ENCODE assay signal across 9 cellular contexts in the genomic region with DNA sequence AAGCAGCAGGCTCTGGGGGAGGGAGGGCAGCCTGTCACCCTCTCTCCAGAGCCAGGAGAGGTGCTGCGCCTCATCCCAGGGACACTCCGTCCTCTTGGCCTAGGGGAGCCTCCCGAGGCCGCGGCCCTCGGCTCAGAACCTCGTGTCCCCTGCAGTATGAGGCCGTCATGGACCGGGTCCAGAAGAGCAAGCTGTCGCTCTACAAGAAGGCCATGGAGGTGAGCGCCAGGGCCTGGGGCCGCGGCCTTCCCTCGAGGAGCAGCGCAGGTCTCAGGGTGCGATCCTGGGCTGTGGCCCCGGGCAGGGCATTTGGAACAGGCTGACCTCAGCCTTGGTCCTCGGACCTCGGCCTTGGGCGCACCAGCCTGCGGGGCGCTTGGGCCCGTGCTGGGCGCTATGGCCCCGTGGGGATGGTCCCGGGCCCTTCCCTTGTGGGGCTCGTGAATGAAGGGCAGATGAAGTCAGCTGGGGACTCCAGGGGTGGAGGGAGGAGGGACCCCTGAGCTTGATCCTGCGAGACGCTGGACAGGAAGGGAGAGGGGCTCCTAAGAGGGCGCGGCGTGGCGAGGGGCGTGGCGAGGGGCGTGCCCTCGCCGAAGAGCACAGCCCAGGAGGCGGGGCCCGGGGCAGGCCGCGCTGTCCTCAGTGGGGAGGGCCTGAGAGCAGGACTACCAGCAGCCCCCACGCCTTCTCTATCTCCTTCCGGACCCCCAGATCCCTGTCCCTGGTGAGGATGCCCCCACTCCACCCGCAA. TPM values are rescaled to one million over a fixed set of nuclear protein-coding genes. Genes with fewer than 3 reads are reported as not detected.
A peak's percentile ranks its signal among the peaks of the same experiment; 100 is the strongest.
DNase-seq lines count a peak whose midpoint lies in the region; FAIRE-seq and TF ChIP-seq lines count a peak whose summit lies in the region.
"Had no signal": no experiment of that assay in that cellular context is flagged by ENCODE, and none has a peak within 500 bp of the region (broad histone marks: within the 10 kb centered on the region; RNA-seq: fewer than 3 reads in every experiment).

No MANE protein-coding gene starts in this region.

- H3K9me3 Mint-ChIP-seq in H9 = no peaks in the 10 kb centered on the region
- no peaks in the 10 kb centered on the region for H3K9me3 Mint-ChIP-seq in T-helper 2 cell treated with Interferon-gamma antibody and Interleukin-4, amounts not matched to agents 5 μg/mL and 100 μg/mL, for 36 hours

- H3K27ac ChIP-seq in H9 (ENCODE audit: insufficient read length, low read depth, low read length) (no peak overlapping the region), kidney (ENCODE audit: low read depth in 2 of 2, low read length in 2 of 2) (no peak overlapping the region), spleen (peak overlapping the region in 6 of 8 donors; percentile 55 to 78 (median 70))

- no peak overlapping the region for H2BK12ac ChIP-seq in H9 (ENCODE audit: insufficient read length, low read depth, low read length)

- no peak overlapping the region for H2AK5ac ChIP-seq in H9 (ENCODE audit: insufficient read length, low read length)

- peak overlapping the region; percentile 23 for H3K4me2 ChIP-seq in H9 (ENCODE audit: insufficient read depth, insufficient read length, low read length)

- no peak overlapping the region for H3K18ac ChIP-seq in H9 (ENCODE audit: insufficient read length, low read depth, low read length)

- no peak overlapping the region for H3K27ac Mint-ChIP-seq in H9
- H3K27ac Mint-ChIP-seq in T-helper 2 cell treated with Interferon-gamma antibody and Interleukin-4, amounts not matched to agents 5 μg/mL and 100 μg/mL, for 36 hours = no peak overlapping the region

- no peaks in the 10 kb centered on the region for H3K79me1 ChIP-seq in H9 (ENCODE audit: insufficient read depth, low read depth, low read length, poor library complexity, severe bottlenecking)

- H4K20me1 ChIP-seq in H9 (ENCODE audit: control insufficient read depth, insufficient read depth, insufficient read length) = no peaks in the 10 kb centered on the region

- H2BK5ac ChIP-seq in H9 (ENCODE audit: insufficient read length, low read length) = no peak overlapping the region

- H3K79me2 ChIP-seq in H9 (ENCODE audit: insufficient read depth, low read length) = no peaks in the 10 kb centered on the region

- H3K4ac ChIP-seq in H9 (ENCODE audit: low read depth, low read length) = no peak overlapping the region

- H4K8ac ChIP-seq in H9 (replicated peaks; ENCODE audit: insufficient read length, low read depth, low read length) = no peak overlapping the region

- H3K23me2 ChIP-seq in H9 (ENCODE audit: insufficient read length, low read depth, low read length, poor library complexity, severe bottlenecking) = no peaks in the 10 kb centered on the region

- TF ChIP-seq POLR2A in spleen (IDR thresholded peaks at IDR 0.05) = no peak

- H3T11ph ChIP-seq in H9 (ENCODE audit: low read length) = no peak overlapping the region

- H3K36me3 ChIP-seq in kidney (ENCODE audit: control insufficient read depth in 1 of 2, insufficient read depth in 2 of 2, low read length in 2 of 2) (no peaks in the 10 kb centered on the region), spleen (peaks cover 0 to 95% (median 48%) of the 10 kb centered on the region in 6 donors)

- no peak overlapping the region for H2BK120ac ChIP-seq in H9 (ENCODE audit: low read depth, low read length, poor library complexity, severe bottlenecking)

- no peak overlapping the region for H3K9ac ChIP-seq in H9 (ENCODE audit: extremely low read depth, insufficient read length, low read length)
- H3K9ac ChIP-seq in kidney (ENCODE audit: low read length in 2 of 2) = no peak overlapping the region

- peaks cover 2 to 22% of the 10 kb centered on the region in 2 experiments; a peak in 3 of 4 replicates for H3K4me1 Mint-ChIP-seq in H9
- H3K4me1 Mint-ChIP-seq in T-helper 2 cell treated with Interferon-gamma antibody and Interleukin-4, amounts not matched to agents 5 μg/mL and 100 μg/mL, for 36 hours (ENCODE audit: low read depth) = peaks cover 16% of the 10 kb centered on the region

- H3K4me1 ChIP-seq in H9 (ENCODE audit: insufficient read depth, low read length) (no peaks in the 10 kb centered on the region), kidney (ENCODE audit: control insufficient read depth in 1 of 2, insufficient read depth in 1 of 2, low read depth in 1 of 2, low read length in 2 of 2) (peaks cover 0 to 5% of the 10 kb centered on the region in 2 donors), spleen (peaks cover 0 to 82% (median 46%) of the 10 kb centered on the region in 6 donors)

- H4K5ac ChIP-seq in H9 (ENCODE audit: insufficient read length, low read depth, low read length) = no peak overlapping the region

- H2BK15ac ChIP-seq in H9 (ENCODE audit: low read depth, low read length) = no peak overlapping the region

- TF ChIP-seq CTCF in H9 (conservative IDR thresholded peaks at IDR 0.05) (no peak), cardiac fibroblast (IDR thresholded peaks at IDR 0.05; ENCODE audit: low read depth, low read length) (no peak), kidney (IDR thresholded peaks at IDR 0.05; ENCODE audit: borderline replicate concordance, extremely low read depth, insufficient read depth) (no peak), spleen (IDR thresholded peaks at IDR 0.05 in 8 of 11, conservative IDR thresholded peaks at IDR 0.05 in 3 of 11) (no peak)

- H3K9me3 ChIP-seq in H9 (ENCODE audit: control insufficient read depth, low read depth, low read length) (no peaks in the 10 kb centered on the region), kidney (ENCODE audit: control insufficient read depth in 1 of 2, low read length in 2 of 2) (no peaks in the 10 kb centered on the region), spleen (no peaks in the 10 kb centered on the region)

- H3K36me3 Mint-ChIP-seq in H9 (ENCODE audit: insufficient read depth in 1 of 3, low read depth in 3 of 3) = no peaks in the 10 kb centered on the region; a peak in 1 of 7 replicates
- H3K36me3 Mint-ChIP-seq in T-helper 2 cell treated with Interferon-gamma antibody and Interleukin-4, amounts not matched to agents 5 μg/mL and 100 μg/mL, for 36 hours (ENCODE audit: low read depth) = peaks cover 47% of the 10 kb centered on the region

- peaks cover 9% of the 10 kb centered on the region for H3K27me3 Mint-ChIP-seq in H9 (ENCODE audit: low read depth)
- H3K27me3 Mint-ChIP-seq in T-helper 2 cell treated with Interferon-gamma antibody and Interleukin-4, amounts not matched to agents 5 μg/mL and 100 μg/mL, for 36 hours (ENCODE audit: low read depth) = no peaks in the 10 kb centered on the region

- H3K27me3 ChIP-seq in H9 (ENCODE audit: insufficient read depth, low read length) (no peaks in the 10 kb centered on the region), spleen (replicated peaks in 1 of 7) (no peaks in the 10 kb centered on the region)

- WGBS in H9 (ENCODE audit: extremely low coverage, insufficient read length, low lambda C conversion rate) = no CpG with 5 or more reads among the region's 45 CpGs
- WGBS in spleen, 5 donors = 71 to 81% (median 73%) methylated on average over 30 to 45 of the region's 45 CpGs

- H4K91ac ChIP-seq in H9 (ENCODE audit: insufficient read length, low read depth, low read length) = no peak overlapping the region

- no peak overlapping the region for H3K23ac ChIP-seq in H9 (ENCODE audit: insufficient read length, low read depth, low read length)

- no peak overlapping the region for H3K56ac ChIP-seq in H9 (ENCODE audit: insufficient read length, low read depth, low read length)

- peak overlapping the region; percentile 30 to 37 for H3K4me3 ChIP-seq in cardiac fibroblast (replicated peaks in 1 of 2; ENCODE audit: low read depth in 2 of 2, low read length in 2 of 2)
- no peak overlapping the region for H3K4me3 ChIP-seq in kidney (ENCODE audit: low read length in 2 of 2)
- peak overlapping the region in 5 of 8 donors; percentile 2 to 48 (median 24) for H3K4me3 ChIP-seq in spleen

- FAIRE-seq in kidney (lab: Jason Lieb, UNC) = no peak

- peak overlapping the region; percentile 46 to 49; a peak in 3 of 5 replicates for H3K4me3 Mint-ChIP-seq in H9
- no peak overlapping the region for H3K4me3 Mint-ChIP-seq in T-helper 2 cell treated with Interferon-gamma antibody and Interleukin-4, amounts not matched to agents 5 μg/mL and 100 μg/mL, for 36 hours

- intact Hi-C loops in kidney (cut with DNase I) (no loop called here), spleen (cut with DNase I; ENCODE audit: low total_unique reads) (loop anchor here (10.0 kb wide), 3 partner anchors 53 to 517 kb away; no protein-coding TSS in a partner anchor)

- no peak overlapping the region for H2AFZ ChIP-seq in H9 (ENCODE audit: low read length)

- no peak overlapping the region for H2BK20ac ChIP-seq in H9 (ENCODE audit: low read depth, low read length, poor library complexity, severe bottlenecking)

- DNase-seq in H9 (peak; percentile 75), cardiac fibroblast (ENCODE audit: low read depth in 2 of 2) (no peak), kidney (peak; percentile 68), spleen (peak; percentile 79), amniotic stem cell (lab: John Stamatoyannopoulos, UW) (no peak), GM19238 (ENCODE audit: insufficient read length, low spot score) (no peak), NCI-H146 treated with DMSO at 0.1 percent for 48 hours (lab: John Stamatoyannopoulos, UW; ENCODE audit: unreplicated experiment) (no peak)
- no peak for DNase-seq in T-helper 2 cell treated with Interferon-gamma antibody and Interleukin-4, amounts not matched to agents 5 μg/mL and 100 μg/mL, for 36 hours (ENCODE audit: low spot score)
- DNase-seq: GOT3 had no signal

- H3K14ac ChIP-seq in H9 (ENCODE audit: insufficient read depth, low read length) = no peak overlapping the region

RNA-seq across cellular contexts. Expression of gene PSTPIP1, which starts 32.9 kb away (rescaled TPM):
- 1.1 and 1.8 TPM in 2 replicates for total RNA-seq in H9 (2021)
- 22.1 TPM for total RNA-seq in kidney
- polyA plus RNA-seq in kidney (ENCODE audit: insufficient read depth, low read depth, low replicate concordance) = 2.2 TPM
- 100 to 1,000 TPM in 1 of 7 donors, 10 to 100 TPM in 6; 62.0 to 130 (median 82.6) TPM for total RNA-seq in spleen
- polyA plus RNA-seq in spleen = 100 to 1,000 TPM in 2 of 3 donors, 10 to 100 TPM in 1; 31.1 to 150 (median 115) TPM

RNA-seq across cellular contexts. Expression of gene TSPAN3, which starts 43.0 kb away (rescaled TPM):
- total RNA-seq in H9 (2021) = 117 and 124 TPM in 2 replicates
- total RNA-seq in kidney = 245 TPM
- 273 TPM for polyA plus RNA-seq in kidney (ENCODE audit: insufficient read depth, low read depth, low replicate concordance)
- total RNA-seq in spleen = 100 to 1,000 TPM in 6 of 7 donors, 10 to 100 TPM in 1; 98.5 to 276 (median 124) TPM
- 100 to 1,000 TPM; 117 to 160 (median 158) TPM for polyA plus RNA-seq in spleen

Comparison
In these comparisons a context has a peak if more than half of its experiments do, and no peak if none do; other contexts are left out.
1. DNase-seq: peak in H9 (single experiment), kidney (single experiment) and spleen (single experiment); none in cardiac fibroblast (0 of 2), T-helper 2 cell treated with Interferon-gamma antibody and Interleukin-4, amounts not matched to agents 5 μg/mL and 100 μg/mL, for 36 hours (single experiment), amniotic stem cell (single experiment), GM19238 (single experiment) and NCI-H146 treated with DMSO at 0.1 percent for 48 hours (single experiment).
2. H3K27ac ChIP-seq: peak in spleen (6 of 8); none in H9 (single experiment) and kidney (0 of 2).
3. H3K4me3 ChIP-seq: peak in cardiac fibroblast (2 of 2) and spleen (5 of 8); none in kidney (0 of 2).